In the genomic region with DNA sequence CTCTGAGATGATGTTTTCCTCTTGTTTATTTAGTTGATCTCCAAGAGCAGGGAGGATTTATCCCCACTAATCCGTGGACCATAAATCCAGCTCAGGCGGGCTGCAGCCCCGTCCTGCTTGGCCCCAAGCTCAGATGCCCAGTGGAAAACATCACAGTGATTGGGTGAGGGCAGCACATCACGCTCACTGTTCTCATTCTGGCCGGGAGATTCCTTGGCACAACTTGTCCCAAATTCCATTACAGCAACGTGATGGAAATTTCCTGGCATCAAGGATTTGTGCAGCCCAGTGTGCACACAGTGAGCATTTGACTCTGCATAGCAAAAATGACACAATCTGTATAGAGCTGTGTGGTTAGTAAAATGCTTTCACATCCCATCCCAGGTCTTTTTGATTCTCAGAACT, we compare ENCODE assay signal across 9 cellular contexts.
A peak's percentile ranks its signal among the peaks of the same experiment; 100 is the strongest.
DNase-seq lines count a peak whose midpoint lies in the region; ATAC-seq and TF ChIP-seq lines count a peak whose summit lies in the region.
"Had no signal": no experiment of that assay in that cellular context is flagged by ENCODE, and none has a peak within 500 bp of the region (broad histone marks: within the 10 kb centered on the region; RNA-seq: fewer than 3 reads in every experiment).

No MANE protein-coding gene starts in this region.

- H3K4me1 ChIP-seq in lung (ENCODE audit: control insufficient read depth in 2 of 2, insufficient read depth in 2 of 2, low read length in 2 of 2) (peaks cover 4 to 10% of the 10 kb centered on the region in 2 donors), tibial nerve (peaks cover 0 to 55% (median 20%) of the 10 kb centered on the region in 4 donors)

- H3K4me3 Mint-ChIP-seq in activated T-helper 1 cell treated with anti-CD3 and anti-CD28 coated beads, Interleukin-12 subunit alpha, Interleukin-12 subunit beta, Interleukin-2, Interleukin-4 antibody, amounts not matched to agents 30 ng/mL and 10 ng/mL and 1 ng/mL, durations not matched to agents 14 hours and 24 hours and 36 hours = no peak overlapping the region

- WGBS in lung, 2 donors = 45 to 78% methylated on average over 6 of the region's 6 CpGs
- WGBS in tibial nerve, 2 donors = 8 to 21% methylated on average over 6 of the region's 6 CpGs

- H3K36me3 ChIP-seq in lung (ENCODE audit: control insufficient read depth in 2 of 2, insufficient read depth in 2 of 2, low read length in 2 of 2) (no peaks in the 10 kb centered on the region), tibial nerve (no peaks in the 10 kb centered on the region)

- H3K9me3 ChIP-seq in lung (ENCODE audit: control insufficient read depth in 2 of 2, insufficient read depth in 1 of 2, low read length in 1 of 2) (no peaks in the 10 kb centered on the region), tibial nerve (no peaks in the 10 kb centered on the region)

- H3K27me3 ChIP-seq in dorsolateral prefrontal cortex = no peaks in the 10 kb centered on the region
- no peaks in the 10 kb centered on the region for H3K27me3 ChIP-seq in lung (ENCODE audit: control insufficient read depth, insufficient read depth)
- H3K27me3 ChIP-seq in tibial nerve = no peaks in the 10 kb centered on the region

- DNase-seq in NCI-H82 (lab: John Stamatoyannopoulos, UW) (peak; percentile 95), dorsolateral prefrontal cortex (peak in 7 of 10 donors; percentile 48 to 75 (median 67)), lung (ENCODE audit: low spot score) (peak; percentile 54), tibial nerve (ENCODE audit: low spot score in 2 of 2) (peak; percentile 51 to 78), HT-29 (ENCODE audit: low spot score) (no peak), iPS-NIHi11 (ENCODE audit: low spot score) (no peak)
- no peak for DNase-seq in activated T-helper 1 cell treated with anti-CD3 and anti-CD28 coated beads, Interleukin-12 subunit alpha, Interleukin-12 subunit beta, Interleukin-2, Interleukin-4 antibody, amounts not matched to agents 30 ng/mL and 10 ng/mL and 1 ng/mL, durations not matched to agents 14 hours and 24 hours and 36 hours (ENCODE audit: low spot score)
- DNase-seq: activated T-cell treated with anti-CD3 and anti-CD28 coated beads for 4 hours had no signal

- no peak overlapping the region for H3K27ac Mint-ChIP-seq in activated T-helper 1 cell treated with anti-CD3 and anti-CD28 coated beads, Interleukin-12 subunit alpha, Interleukin-12 subunit beta, Interleukin-2, Interleukin-4 antibody, amounts not matched to agents 30 ng/mL and 10 ng/mL and 1 ng/mL, durations not matched to agents 14 hours and 24 hours and 36 hours

- TF ChIP-seq CTCF in dorsolateral prefrontal cortex (IDR thresholded peaks at IDR 0.05 in 54 of 56, conservative IDR thresholded peaks at IDR 0.05 in 2 of 56; ENCODE audit: low read depth in 1 of 56, partially characterized antibody in 56 of 56) = peak in 4 of 56 donors; percentile 9 to 48 (median 32)
- no peak for TF ChIP-seq CTCF in lung (IDR thresholded peaks at IDR 0.05; ENCODE audit: control extremely low read depth, extremely low read depth)
- no peak for TF ChIP-seq CTCF in tibial nerve (IDR thresholded peaks at IDR 0.05)

- H3K4me3 ChIP-seq in dorsolateral prefrontal cortex (peak overlapping the region in 1 of 59 donors; percentile 4), lung (no peak overlapping the region), tibial nerve (no peak overlapping the region)

- peak in 1 of 2 donors; percentile 62 for TF ChIP-seq POLR2A in tibial nerve (IDR thresholded peaks at IDR 0.05)

- peak; percentile 94 to 99 for TF ChIP-seq EP300 in tibial nerve (IDR thresholded peaks at IDR 0.05)

- H3K4me1 Mint-ChIP-seq in activated T-helper 1 cell treated with anti-CD3 and anti-CD28 coated beads, Interleukin-12 subunit alpha, Interleukin-12 subunit beta, Interleukin-2, Interleukin-4 antibody, amounts not matched to agents 30 ng/mL and 10 ng/mL and 1 ng/mL, durations not matched to agents 14 hours and 24 hours and 36 hours (ENCODE audit: low read depth) = no peaks in the 10 kb centered on the region

- peaks cover 2% of the 10 kb centered on the region for H3K27me3 Mint-ChIP-seq in activated T-helper 1 cell treated with anti-CD3 and anti-CD28 coated beads, Interleukin-12 subunit alpha, Interleukin-12 subunit beta, Interleukin-2, Interleukin-4 antibody, amounts not matched to agents 30 ng/mL and 10 ng/mL and 1 ng/mL, durations not matched to agents 14 hours and 24 hours and 36 hours (ENCODE audit: insufficient read depth)

- no peaks in the 10 kb centered on the region for H3K36me3 Mint-ChIP-seq in activated T-helper 1 cell treated with anti-CD3 and anti-CD28 coated beads, Interleukin-12 subunit alpha, Interleukin-12 subunit beta, Interleukin-2, Interleukin-4 antibody, amounts not matched to agents 30 ng/mL and 10 ng/mL and 1 ng/mL, durations not matched to agents 14 hours and 24 hours and 36 hours (ENCODE audit: low read depth)

- intact Hi-C loops in dorsolateral prefrontal cortex (cut with DNase I) = no loop called here
- intact Hi-C loops in activated T-helper 1 cell treated with anti-CD3 and anti-CD28 coated beads, Interleukin-12 subunit alpha, Interleukin-12 subunit beta, Interleukin-2, Interleukin-4 antibody, amounts not matched to agents 30 ng/mL and 10 ng/mL and 1 ng/mL, durations not matched to agents 14 hours and 24 hours and 36 hours (cut with micrococcal nuclease) = no loop called here

- ATAC-seq in lung (ENCODE audit: insufficient read depth, low FRiP score) = peak; percentile 71
- ATAC-seq in GM21367 (IDR thresholded peaks at IDR 0.05; ENCODE audit: unreplicated experiment) = no peak

- peak overlapping the region in 54 of 59 donors; percentile 17 to 98 (median 78) for H3K27ac ChIP-seq in dorsolateral prefrontal cortex
- H3K27ac ChIP-seq in lung (ENCODE audit: low read depth in 1 of 2, low read length in 1 of 2) = peak overlapping the region; percentile 6 to 90
- peak overlapping the region; percentile 78 to 94 (median 92) for H3K27ac ChIP-seq in tibial nerve

- H3K9me3 Mint-ChIP-seq in activated T-helper 1 cell treated with anti-CD3 and anti-CD28 coated beads, Interleukin-12 subunit alpha, Interleukin-12 subunit beta, Interleukin-2, Interleukin-4 antibody, amounts not matched to agents 30 ng/mL and 10 ng/mL and 1 ng/mL, durations not matched to agents 14 hours and 24 hours and 36 hours = no peaks in the 10 kb centered on the region

Comparison
In these comparisons a context has a peak if more than half of its experiments do, and no peak if none do; other contexts are left out.
1. DNase-seq: peak in NCI-H82 (single experiment), dorsolateral prefrontal cortex (7 of 10), lung (single experiment) and tibial nerve (2 of 2); none in HT-29 (single experiment), iPS-NIHi11 (single experiment) and activated T-helper 1 cell treated with anti-CD3 and anti-CD28 coated beads, Interleukin-12 subunit alpha, Interleukin-12 subunit beta, Interleukin-2, Interleukin-4 antibody, amounts not matched to agents 30 ng/mL and 10 ng/mL and 1 ng/mL, durations not matched to agents 14 hours and 24 hours and 36 hours (single experiment).
2. Peak in every context shown above with its lines, with median percentiles within 50 percentile points of each other: H3K27ac ChIP-seq.